14 cellular contexts compared by ENCODE assay signal in genomic region chr1:65371544-65371943, GRCh38. TPM values are rescaled to one million over a fixed set of nuclear protein-coding genes. Genes with fewer than 3 reads are reported as not detected.
DNase-seq lines count a peak whose midpoint lies in the region; ATAC-seq and TF ChIP-seq lines count a peak whose summit lies in the region.
"Had no signal": no experiment of that assay in that cellular context is flagged by ENCODE, and none has a peak within 500 bp of the region (broad histone marks: within the 10 kb centered on the region; RNA-seq: fewer than 3 reads in every experiment).

No MANE protein-coding gene starts in this region.

- H3K4me1 ChIP-seq in foreskin keratinocyte: no peaks in the 10 kb centered on the region

- ATAC-seq in left cardiac atrium (peak; percentile 40 to 55), left ventricle myocardium superior (no peak), foreskin keratinocyte (no peak)
- ATAC-seq: GM23338 had no signal

- H3K27ac ChIP-seq in foreskin keratinocyte: no peak overlapping the region

- TF ChIP-seq CTCF in GM20000 (IDR thresholded peaks at IDR 0.05; ENCODE audit: extremely low read depth, missing control alignments): no peak
- no peak for TF ChIP-seq CTCF in foreskin keratinocyte (conservative IDR thresholded peaks at IDR 0.05)

- intact Hi-C loops in left cardiac atrium (cut with DNase I): no loop called here
- intact Hi-C loops in left ventricle myocardium superior (cut with micrococcal nuclease): no loop called here

- DNase-seq in left cardiac atrium (no peak), left ventricle myocardium superior (no peak), NCI-H69 (lab: John Stamatoyannopoulos, UW) (peak; percentile 64), fibroblast of peridontal ligament (ENCODE audit: extremely low read depth) (peak; percentile 15), GM20000 (ENCODE audit: low spot score) (no peak), NCI-H2227 treated with DMSO at 0.1 percent for 48 hours (lab: John Stamatoyannopoulos, UW) (no peak), foreskin keratinocyte (no peak)
- DNase-seq: CD4-positive, alpha-beta memory T cell; DMS153; DMS79 treated with DMSO at 0.1 percent for 48 hours; EL; GDM1; H7 had no signal

- no peaks in the 10 kb centered on the region for H3K27me3 ChIP-seq in foreskin keratinocyte

RNA-seq across cellular contexts. Expression of gene LEPR, which starts 48.9 kb away (rescaled TPM):
- total RNA-seq in left cardiac atrium (10 to 100 TPM in 1 of 2 donors, 1 to 10 TPM in 1; 7.0 to 29.5 TPM), left ventricle myocardium superior (4.4 TPM), foreskin keratinocyte (2.2 and 2.6 TPM in 2 replicates)
- polyA plus RNA-seq in foreskin keratinocyte: 0.55 and 0.74 TPM in 2 replicates

RNA-seq across cellular contexts. Expression of gene LEPROT, which starts 48.9 kb away (rescaled TPM):
- 10 to 100 TPM; 55.0 to 57.5 TPM for total RNA-seq in left cardiac atrium
- total RNA-seq in left ventricle myocardium superior: 49.0 TPM
- 32.0 and 38.9 TPM in 2 replicates for total RNA-seq in foreskin keratinocyte
- polyA plus RNA-seq in foreskin keratinocyte: 20.4 and 20.6 TPM in 2 replicates

Comparison
In these comparisons a context has a peak if more than half of its experiments do, and no peak if none do; other contexts are left out.
1. ATAC-seq: peak in left cardiac atrium (2 of 2); none in left ventricle myocardium superior (single experiment) and foreskin keratinocyte (single experiment).
2. DNase-seq: peak in NCI-H69 (single experiment) and fibroblast of peridontal ligament (single experiment); none in left cardiac atrium (single experiment), left ventricle myocardium superior (single experiment), GM20000 (single experiment), NCI-H2227 treated with DMSO at 0.1 percent for 48 hours (single experiment) and foreskin keratinocyte (0 of 2).